Comparison of ENCODE assay signal across 8 cellular contexts in the genomic region with DNA sequence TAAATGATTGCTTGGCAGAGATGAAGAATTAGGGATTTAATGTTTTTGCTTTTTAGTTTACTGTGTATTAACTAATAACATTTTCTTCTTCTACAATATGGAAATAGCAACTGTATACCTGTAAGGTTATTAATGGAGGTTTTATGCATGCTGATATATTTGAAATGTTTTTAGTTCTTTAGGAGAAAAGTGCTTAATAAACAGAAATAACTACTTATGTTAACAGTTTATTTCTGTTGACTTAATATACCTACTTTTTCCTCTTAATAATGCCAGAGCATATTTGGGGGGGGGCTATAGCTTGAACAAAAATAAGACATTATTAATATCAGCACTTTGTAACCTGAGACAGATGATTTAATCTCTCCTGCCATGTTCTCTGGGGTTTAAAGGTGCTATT. TPM values are rescaled to one million over a fixed set of nuclear protein-coding genes. Genes with fewer than 3 reads are reported as not detected.
"Had no signal": no experiment of that assay in that cellular context is flagged by ENCODE, and none has a peak within 500 bp of the region (broad histone marks: within the 10 kb centered on the region; RNA-seq: fewer than 3 reads in every experiment).

No MANE protein-coding gene starts in this region.

- FAIRE-seq: H1, H54, HTR-8/SVneo had no signal

- H3K4me2 ChIP-seq: GM23338 had no signal

- H3K27me3 Mint-ChIP-seq: IgD-negative memory B cell had no signal

- H3K4me3 ChIP-seq: GM23338 had no signal

- H3K4me3 Mint-ChIP-seq: GM23338, H9, IgD-negative memory B cell had no signal

- H3K36me3 Mint-ChIP-seq: IgD-negative memory B cell had no signal

- H3K4me1 Mint-ChIP-seq: GM23338, IgD-negative memory B cell had no signal

- H2AFZ ChIP-seq: GM23338 had no signal

- ATAC-seq: GM23338 had no signal

- H3K27ac Mint-ChIP-seq: GM23338, H9, IgD-negative memory B cell had no signal

- DNase-seq: H9, HCEC 1CT, KG1 had no signal

- H3K9me3 Mint-ChIP-seq: GM23338, H9 had no signal

RNA-seq across cellular contexts. Expression of gene PLCB4, which starts 33.6 kb away (rescaled TPM):
- polyA plus RNA-seq: IgD-negative memory B cell had no signal
